ENCODE assay signal across 8 cellular contexts in the genomic region with DNA sequence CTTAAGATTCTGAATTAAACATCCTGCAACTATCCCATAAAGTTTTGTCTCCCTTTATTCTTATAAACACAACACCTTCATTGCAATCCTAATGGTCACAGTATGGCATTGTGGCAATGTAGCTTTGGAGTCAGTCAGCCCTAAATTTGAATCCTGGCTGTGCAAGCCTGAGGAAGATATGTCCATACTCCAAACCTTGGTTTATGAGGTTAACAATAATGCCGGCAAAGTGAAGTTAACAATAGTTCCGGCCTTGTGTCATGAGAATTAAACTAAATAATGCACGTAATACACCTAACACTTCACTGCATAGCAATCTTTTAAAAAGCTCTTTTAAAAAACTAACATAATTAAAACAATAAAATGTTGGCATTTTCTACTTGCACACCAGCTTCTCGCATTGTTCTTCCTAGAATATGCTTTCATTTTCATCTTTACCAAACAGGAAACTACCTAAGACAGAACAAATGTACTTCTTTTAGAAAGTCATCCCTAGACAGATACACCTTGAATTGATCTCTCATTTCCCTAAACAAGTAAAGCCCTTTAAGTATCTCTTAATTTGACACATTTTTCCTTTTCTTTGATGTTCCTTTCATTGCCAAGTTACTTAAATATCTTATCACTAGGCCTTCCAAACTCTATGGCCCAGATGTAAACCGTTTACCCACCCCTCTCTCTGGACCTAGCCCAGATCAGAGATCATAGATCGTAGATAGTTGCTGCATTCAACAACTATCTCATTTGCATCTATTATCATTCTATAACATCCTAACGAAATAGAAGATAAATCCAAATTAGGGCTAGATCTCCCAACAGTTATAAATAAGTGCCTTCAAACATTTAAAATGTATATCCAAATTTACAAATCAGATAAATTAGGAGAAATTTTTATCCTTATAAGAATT.
DNase-seq lines count a peak whose midpoint lies in the region; ATAC-seq and TF ChIP-seq lines count a peak whose summit lies in the region.

No MANE protein-coding gene starts in this region.

- H3K9me3 ChIP-seq in neuronal stem cell (replicated peaks in 1 of 2; ENCODE audit: control insufficient read depth in 2 of 2, insufficient read depth in 1 of 2, low read depth in 1 of 2, low read length in 2 of 2): no peaks in the 10 kb centered on the region

- no peak overlapping the region for H3K23ac ChIP-seq in neuronal stem cell (ENCODE audit: low read depth, low read length, poor library complexity)

- H3K4me2 ChIP-seq in neuronal stem cell (ENCODE audit: insufficient read depth, low read length, poor library complexity, severe bottlenecking): no peak overlapping the region

- H3K27me3 ChIP-seq in dorsolateral prefrontal cortex (no peaks in the 10 kb centered on the region), neuronal stem cell (ENCODE audit: control insufficient read depth in 3 of 3, insufficient read depth in 3 of 3, low read depth in 1 of 3, low read length in 3 of 3) (no peaks in the 10 kb centered on the region)

- H3K27ac ChIP-seq in coronary artery: peak overlapping the region in 1 of 2 donors; percentile 77
- peak overlapping the region in 18 of 59 donors; percentile 8 to 72 (median 32) for H3K27ac ChIP-seq in dorsolateral prefrontal cortex
- no peak overlapping the region for H3K27ac ChIP-seq in neuronal stem cell (replicated peaks; ENCODE audit: low read length)

- H2AK5ac ChIP-seq in neuronal stem cell (ENCODE audit: low read depth, low read length): no peak overlapping the region

- H2AFZ ChIP-seq in neuronal stem cell (ENCODE audit: low read length): no peak overlapping the region

- H4K91ac ChIP-seq in neuronal stem cell (ENCODE audit: low read depth, low read length, poor library complexity): no peak overlapping the region

- H3K4me3 ChIP-seq in coronary artery (peak overlapping the region; percentile 23), dorsolateral prefrontal cortex (peak overlapping the region in 27 of 59 donors; percentile 1 to 35 (median 11)), neuronal stem cell (ENCODE audit: low read length in 2 of 2) (no peak overlapping the region)

- no peak overlapping the region for H2BK5ac ChIP-seq in neuronal stem cell (ENCODE audit: low read length)

- no peak overlapping the region for H3K14ac ChIP-seq in neuronal stem cell (ENCODE audit: low read length)

- peaks cover 12 to 22% of the 10 kb centered on the region in 2 donors for H3K4me1 ChIP-seq in neuronal stem cell (ENCODE audit: control insufficient read depth in 2 of 2, insufficient read depth in 1 of 2, low read depth in 1 of 2, low read length in 2 of 2)

- no peak overlapping the region for H3K4ac ChIP-seq in neuronal stem cell (ENCODE audit: low read length)

- ATAC-seq in GM19395 (IDR thresholded peaks at IDR 0.05; ENCODE audit: unreplicated experiment): peak; percentile 85
- ATAC-seq in HG03354 (IDR thresholded peaks at IDR 0.05; ENCODE audit: poor library complexity, severe bottlenecking, unreplicated experiment): peak; percentile 88

- no peak overlapping the region for H3K18ac ChIP-seq in neuronal stem cell (ENCODE audit: low read length)

- no peak overlapping the region for H4K8ac ChIP-seq in neuronal stem cell (ENCODE audit: low read depth, low read length)

- WGBS in neuronal stem cell (ENCODE audit: extremely low coverage in 2 of 2, insufficient read length in 2 of 2, insufficient replicate concordance in 1 of 2), 2 donors: no CpG with 5 or more reads among the region's 7 CpGs

- no peak overlapping the region for H2BK15ac ChIP-seq in neuronal stem cell (ENCODE audit: low read length)

- H2BK120ac ChIP-seq in neuronal stem cell (ENCODE audit: low read depth, low read length): no peak overlapping the region

- DNase-seq in CD1c-positive myeloid dendritic cell (ENCODE audit: extremely low spot score): peak; percentile 26
- DNase-seq in coronary artery (ENCODE audit: low spot score): no peak
- no peak for DNase-seq in LoVo (ENCODE audit: low spot score)
- DNase-seq in T1000 (lab: John Stamatoyannopoulos, UW): no peak
- DNase-seq in dorsolateral prefrontal cortex: no peak
- DNase-seq in neuronal stem cell (ENCODE audit: low spot score): no peak

- no peak overlapping the region for H3K9ac ChIP-seq in neuronal stem cell (ENCODE audit: low read depth, low read length, poor library complexity)

- intact Hi-C loops in dorsolateral prefrontal cortex (cut with DNase I): no loop called here

- no peaks in the 10 kb centered on the region for H3K79me1 ChIP-seq in neuronal stem cell (ENCODE audit: low read depth, low read length)

- H2BK12ac ChIP-seq in neuronal stem cell (ENCODE audit: low read length): no peak overlapping the region

- H3K36me3 ChIP-seq in neuronal stem cell (replicated peaks in 1 of 2; ENCODE audit: control insufficient read depth in 2 of 2, insufficient read depth in 2 of 2, low read length in 2 of 2): no peaks in the 10 kb centered on the region

- TF ChIP-seq CTCF in coronary artery (IDR thresholded peaks at IDR 0.05) (no peak), dorsolateral prefrontal cortex (IDR thresholded peaks at IDR 0.05 in 54 of 56, conservative IDR thresholded peaks at IDR 0.05 in 2 of 56; ENCODE audit: low read depth in 1 of 56, partially characterized antibody in 56 of 56) (no peak)
